Comparison of ENCODE assay signal across 1 cellular context in the genomic region with DNA sequence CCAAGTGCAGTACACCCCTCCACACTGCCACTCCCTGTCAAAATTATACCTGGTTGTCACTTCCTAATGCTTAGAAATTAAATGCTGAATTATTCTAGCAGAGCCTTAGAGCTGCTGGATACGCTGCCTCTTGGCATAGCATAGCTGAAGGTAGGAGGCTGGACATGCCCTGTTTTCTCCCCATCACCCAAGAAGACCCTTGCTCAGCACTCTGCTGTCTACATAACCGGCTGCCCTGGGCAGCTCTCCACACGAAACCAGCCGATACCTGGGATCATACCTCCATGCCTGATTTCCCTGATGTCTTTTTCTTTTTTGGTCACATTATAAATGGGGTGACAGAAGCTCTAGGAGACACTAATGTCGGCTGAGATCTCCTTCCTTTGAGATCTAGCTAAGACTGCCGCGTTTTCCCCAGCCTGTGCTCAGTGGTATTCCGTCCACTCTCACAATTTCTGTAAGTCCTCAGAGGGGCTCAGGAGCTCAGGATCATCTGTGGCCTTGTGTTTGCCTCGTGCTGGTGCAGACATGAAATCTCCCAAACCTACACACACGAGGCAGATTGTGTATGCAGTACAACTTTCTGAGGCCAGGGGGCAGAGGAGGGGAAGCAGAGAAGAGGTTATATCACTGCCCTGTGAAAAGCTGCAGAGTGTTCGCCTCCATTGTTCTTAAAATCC.
TF ChIP-seq lines count a peak whose summit lies in the region.

No MANE protein-coding gene starts in this region.

TF ChIP-seq in K562, 482 proteins besides CTCF, POLR2A, EP300 and RAD21 (continues in another document):
- TF ChIP-seq, protein P1, sequence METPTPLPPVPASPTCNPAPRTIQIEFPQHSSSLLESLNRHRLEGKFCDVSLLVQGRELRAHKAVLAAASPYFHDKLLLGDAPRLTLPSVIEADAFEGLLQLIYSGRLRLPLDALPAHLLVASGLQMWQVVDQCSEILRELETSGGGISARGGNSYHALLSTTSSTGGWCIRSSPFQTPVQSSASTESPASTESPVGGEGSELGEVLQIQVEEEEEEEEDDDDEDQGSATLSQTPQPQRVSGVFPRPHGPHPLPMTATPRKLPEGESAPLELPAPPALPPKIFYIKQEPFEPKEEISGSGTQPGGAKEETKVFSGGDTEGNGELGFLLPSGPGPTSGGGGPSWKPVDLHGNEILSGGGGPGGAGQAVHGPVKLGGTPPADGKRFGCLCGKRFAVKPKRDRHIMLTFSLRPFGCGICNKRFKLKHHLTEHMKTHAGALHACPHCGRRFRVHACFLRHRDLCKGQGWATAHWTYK (CRISPR knock-in tag; IDR thresholded peaks at IDR 0.05) = no peak
- TF ChIP-seq KLF1 (tag; IDR thresholded peaks at IDR 0.05) (no peak), ZFP36 (IDR thresholded peaks at IDR 0.05; ENCODE audit: low read depth, low read length, partially characterized antibody) (no peak), DMBX1 (CRISPR knock-in tag; IDR thresholded peaks at IDR 0.05; ENCODE audit: borderline replicate concordance) (peak; percentile 62; the same call in 1 of the 2 replicates), MTF1 (CRISPR knock-in tag; IDR thresholded peaks at IDR 0.05; ENCODE audit: borderline replicate concordance) (no peak), ZNF282 (CRISPR knock-in tag; IDR thresholded peaks at IDR 0.05) (no peak), ZNF140 (CRISPR knock-in tag; IDR thresholded peaks at IDR 0.05) (no peak), NFIC (IDR thresholded peaks at IDR 0.05) (no peak), JUND (IDR thresholded peaks at IDR 0.05; ENCODE audit: borderline replicate concordance, low read depth, low read length) (0 out of 2 replicates have a peak, but pooled peaks have one; percentile 30), JUND (tag; IDR thresholded peaks at IDR 0.05; ENCODE audit: borderline replicate concordance, low read depth, low read length) (no peak; the same call in 2 of the 3 replicates), LCOR (CRISPR knock-in tag; IDR thresholded peaks at IDR 0.05) (peak; percentile 56; the same call in 1 of the 2 replicates), NFE2 (IDR thresholded peaks at IDR 0.05; ENCODE audit: low read depth) (no peak), MAZ (CRISPR knock-in tag; conservative IDR thresholded peaks at IDR 0.05 in 1 of 2, IDR thresholded peaks at IDR 0.05 in 1 of 2) (0 out of 4 replicates have a peak, but pooled peaks of 1 of the 2 experiments have one; percentile 32), EP400 (IDR thresholded peaks at IDR 0.05) (no peak), NR4A1 (CRISPR knock-in tag; IDR thresholded peaks at IDR 0.05) (no peak), NR4A1 (tag; IDR thresholded peaks at IDR 0.05) (0 out of 2 replicates have a peak, but pooled peaks have one; percentile 63), SNIP1 (IDR thresholded peaks at IDR 0.05; ENCODE audit: low read depth) (no peak), FOXK1 (CRISPR knock-in tag; IDR thresholded peaks at IDR 0.05; ENCODE audit: borderline replicate concordance) (no peak), NCOA4 (IDR thresholded peaks at IDR 0.05; ENCODE audit: partially characterized antibody) (no peak), HDAC8 (tag; IDR thresholded peaks at IDR 0.05) (0 out of 2 replicates have a peak, but pooled peaks have one; percentile 35), SAFB (IDR thresholded peaks at IDR 0.05; ENCODE audit: borderline replicate concordance, low read depth, low read length) (no peak), TAF1 (IDR thresholded peaks at IDR 0.05; ENCODE audit: control insufficient read depth, extremely low read depth, insufficient read depth, low read length, severe bottlenecking) (no peak), L3MBTL2 (IDR thresholded peaks at IDR 0.05) (peak; percentile 96), ZFX (CRISPR knock-in tag; IDR thresholded peaks at IDR 0.05) (peak; percentile 56), MIER1 (IDR thresholded peaks at IDR 0.05; ENCODE audit: low read depth) (no peak)
- TF ChIP-seq, protein P2, sequence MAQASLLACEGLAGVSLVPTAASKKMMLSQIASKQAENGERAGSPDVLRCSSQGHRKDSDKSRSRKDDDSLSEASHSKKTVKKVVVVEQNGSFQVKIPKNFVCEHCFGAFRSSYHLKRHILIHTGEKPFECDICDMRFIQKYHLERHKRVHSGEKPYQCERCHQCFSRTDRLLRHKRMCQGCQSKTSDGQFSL (CRISPR knock-in tag; IDR thresholded peaks at IDR 0.05) = no peak
- TF ChIP-seq, protein P2 (tag; IDR thresholded peaks at IDR 0.05) = no peak
- TF ChIP-seq, protein P3, sequence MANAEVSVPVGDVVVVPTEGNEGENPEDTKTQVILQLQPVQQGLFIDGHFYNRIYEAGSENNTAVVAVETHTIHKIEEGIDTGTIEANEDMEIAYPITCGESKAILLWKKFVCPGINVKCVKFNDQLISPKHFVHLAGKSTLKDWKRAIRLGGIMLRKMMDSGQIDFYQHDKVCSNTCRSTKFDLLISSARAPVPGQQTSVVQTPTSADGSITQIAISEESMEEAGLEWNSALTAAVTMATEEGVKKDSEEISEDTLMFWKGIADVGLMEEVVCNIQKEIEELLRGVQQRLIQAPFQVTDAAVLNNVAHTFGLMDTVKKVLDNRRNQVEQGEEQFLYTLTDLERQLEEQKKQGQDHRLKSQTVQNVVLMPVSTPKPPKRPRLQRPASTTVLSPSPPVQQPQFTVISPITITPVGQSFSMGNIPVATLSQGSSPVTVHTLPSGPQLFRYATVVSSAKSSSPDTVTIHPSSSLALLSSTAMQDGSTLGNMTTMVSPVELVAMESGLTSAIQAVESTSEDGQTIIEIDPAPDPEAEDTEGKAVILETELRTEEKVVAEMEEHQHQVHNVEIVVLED (CRISPR knock-in tag; IDR thresholded peaks at IDR 0.05) = no peak
- TF ChIP-seq, protein P4, sequence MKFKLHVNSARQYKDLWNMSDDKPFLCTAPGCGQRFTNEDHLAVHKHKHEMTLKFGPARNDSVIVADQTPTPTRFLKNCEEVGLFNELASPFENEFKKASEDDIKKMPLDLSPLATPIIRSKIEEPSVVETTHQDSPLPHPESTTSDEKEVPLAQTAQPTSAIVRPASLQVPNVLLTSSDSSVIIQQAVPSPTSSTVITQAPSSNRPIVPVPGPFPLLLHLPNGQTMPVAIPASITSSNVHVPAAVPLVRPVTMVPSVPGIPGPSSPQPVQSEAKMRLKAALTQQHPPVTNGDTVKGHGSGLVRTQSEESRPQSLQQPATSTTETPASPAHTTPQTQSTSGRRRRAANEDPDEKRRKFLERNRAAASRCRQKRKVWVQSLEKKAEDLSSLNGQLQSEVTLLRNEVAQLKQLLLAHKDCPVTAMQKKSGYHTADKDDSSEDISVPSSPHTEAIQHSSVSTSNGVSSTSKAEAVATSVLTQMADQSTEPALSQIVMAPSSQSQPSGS (CRISPR knock-in tag; IDR thresholded peaks at IDR 0.05) = no peak
- TF ChIP-seq, protein P5, sequence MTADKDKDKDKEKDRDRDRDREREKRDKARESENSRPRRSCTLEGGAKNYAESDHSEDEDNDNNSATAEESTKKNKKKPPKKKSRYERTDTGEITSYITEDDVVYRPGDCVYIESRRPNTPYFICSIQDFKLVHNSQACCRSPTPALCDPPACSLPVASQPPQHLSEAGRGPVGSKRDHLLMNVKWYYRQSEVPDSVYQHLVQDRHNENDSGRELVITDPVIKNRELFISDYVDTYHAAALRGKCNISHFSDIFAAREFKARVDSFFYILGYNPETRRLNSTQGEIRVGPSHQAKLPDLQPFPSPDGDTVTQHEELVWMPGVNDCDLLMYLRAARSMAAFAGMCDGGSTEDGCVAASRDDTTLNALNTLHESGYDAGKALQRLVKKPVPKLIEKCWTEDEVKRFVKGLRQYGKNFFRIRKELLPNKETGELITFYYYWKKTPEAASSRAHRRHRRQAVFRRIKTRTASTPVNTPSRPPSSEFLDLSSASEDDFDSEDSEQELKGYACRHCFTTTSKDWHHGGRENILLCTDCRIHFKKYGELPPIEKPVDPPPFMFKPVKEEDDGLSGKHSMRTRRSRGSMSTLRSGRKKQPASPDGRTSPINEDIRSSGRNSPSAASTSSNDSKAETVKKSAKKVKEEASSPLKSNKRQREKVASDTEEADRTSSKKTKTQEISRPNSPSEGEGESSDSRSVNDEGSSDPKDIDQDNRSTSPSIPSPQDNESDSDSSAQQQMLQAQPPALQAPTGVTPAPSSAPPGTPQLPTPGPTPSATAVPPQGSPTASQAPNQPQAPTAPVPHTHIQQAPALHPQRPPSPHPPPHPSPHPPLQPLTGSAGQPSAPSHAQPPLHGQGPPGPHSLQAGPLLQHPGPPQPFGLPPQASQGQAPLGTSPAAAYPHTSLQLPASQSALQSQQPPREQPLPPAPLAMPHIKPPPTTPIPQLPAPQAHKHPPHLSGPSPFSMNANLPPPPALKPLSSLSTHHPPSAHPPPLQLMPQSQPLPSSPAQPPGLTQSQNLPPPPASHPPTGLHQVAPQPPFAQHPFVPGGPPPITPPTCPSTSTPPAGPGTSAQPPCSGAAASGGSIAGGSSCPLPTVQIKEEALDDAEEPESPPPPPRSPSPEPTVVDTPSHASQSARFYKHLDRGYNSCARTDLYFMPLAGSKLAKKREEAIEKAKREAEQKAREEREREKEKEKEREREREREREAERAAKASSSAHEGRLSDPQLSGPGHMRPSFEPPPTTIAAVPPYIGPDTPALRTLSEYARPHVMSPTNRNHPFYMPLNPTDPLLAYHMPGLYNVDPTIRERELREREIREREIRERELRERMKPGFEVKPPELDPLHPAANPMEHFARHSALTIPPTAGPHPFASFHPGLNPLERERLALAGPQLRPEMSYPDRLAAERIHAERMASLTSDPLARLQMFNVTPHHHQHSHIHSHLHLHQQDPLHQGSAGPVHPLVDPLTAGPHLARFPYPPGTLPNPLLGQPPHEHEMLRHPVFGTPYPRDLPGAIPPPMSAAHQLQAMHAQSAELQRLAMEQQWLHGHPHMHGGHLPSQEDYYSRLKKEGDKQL (CRISPR knock-in tag; IDR thresholded peaks at IDR 0.05; ENCODE audit: borderline replicate concordance) = no peak
- TF ChIP-seq, protein P6, sequence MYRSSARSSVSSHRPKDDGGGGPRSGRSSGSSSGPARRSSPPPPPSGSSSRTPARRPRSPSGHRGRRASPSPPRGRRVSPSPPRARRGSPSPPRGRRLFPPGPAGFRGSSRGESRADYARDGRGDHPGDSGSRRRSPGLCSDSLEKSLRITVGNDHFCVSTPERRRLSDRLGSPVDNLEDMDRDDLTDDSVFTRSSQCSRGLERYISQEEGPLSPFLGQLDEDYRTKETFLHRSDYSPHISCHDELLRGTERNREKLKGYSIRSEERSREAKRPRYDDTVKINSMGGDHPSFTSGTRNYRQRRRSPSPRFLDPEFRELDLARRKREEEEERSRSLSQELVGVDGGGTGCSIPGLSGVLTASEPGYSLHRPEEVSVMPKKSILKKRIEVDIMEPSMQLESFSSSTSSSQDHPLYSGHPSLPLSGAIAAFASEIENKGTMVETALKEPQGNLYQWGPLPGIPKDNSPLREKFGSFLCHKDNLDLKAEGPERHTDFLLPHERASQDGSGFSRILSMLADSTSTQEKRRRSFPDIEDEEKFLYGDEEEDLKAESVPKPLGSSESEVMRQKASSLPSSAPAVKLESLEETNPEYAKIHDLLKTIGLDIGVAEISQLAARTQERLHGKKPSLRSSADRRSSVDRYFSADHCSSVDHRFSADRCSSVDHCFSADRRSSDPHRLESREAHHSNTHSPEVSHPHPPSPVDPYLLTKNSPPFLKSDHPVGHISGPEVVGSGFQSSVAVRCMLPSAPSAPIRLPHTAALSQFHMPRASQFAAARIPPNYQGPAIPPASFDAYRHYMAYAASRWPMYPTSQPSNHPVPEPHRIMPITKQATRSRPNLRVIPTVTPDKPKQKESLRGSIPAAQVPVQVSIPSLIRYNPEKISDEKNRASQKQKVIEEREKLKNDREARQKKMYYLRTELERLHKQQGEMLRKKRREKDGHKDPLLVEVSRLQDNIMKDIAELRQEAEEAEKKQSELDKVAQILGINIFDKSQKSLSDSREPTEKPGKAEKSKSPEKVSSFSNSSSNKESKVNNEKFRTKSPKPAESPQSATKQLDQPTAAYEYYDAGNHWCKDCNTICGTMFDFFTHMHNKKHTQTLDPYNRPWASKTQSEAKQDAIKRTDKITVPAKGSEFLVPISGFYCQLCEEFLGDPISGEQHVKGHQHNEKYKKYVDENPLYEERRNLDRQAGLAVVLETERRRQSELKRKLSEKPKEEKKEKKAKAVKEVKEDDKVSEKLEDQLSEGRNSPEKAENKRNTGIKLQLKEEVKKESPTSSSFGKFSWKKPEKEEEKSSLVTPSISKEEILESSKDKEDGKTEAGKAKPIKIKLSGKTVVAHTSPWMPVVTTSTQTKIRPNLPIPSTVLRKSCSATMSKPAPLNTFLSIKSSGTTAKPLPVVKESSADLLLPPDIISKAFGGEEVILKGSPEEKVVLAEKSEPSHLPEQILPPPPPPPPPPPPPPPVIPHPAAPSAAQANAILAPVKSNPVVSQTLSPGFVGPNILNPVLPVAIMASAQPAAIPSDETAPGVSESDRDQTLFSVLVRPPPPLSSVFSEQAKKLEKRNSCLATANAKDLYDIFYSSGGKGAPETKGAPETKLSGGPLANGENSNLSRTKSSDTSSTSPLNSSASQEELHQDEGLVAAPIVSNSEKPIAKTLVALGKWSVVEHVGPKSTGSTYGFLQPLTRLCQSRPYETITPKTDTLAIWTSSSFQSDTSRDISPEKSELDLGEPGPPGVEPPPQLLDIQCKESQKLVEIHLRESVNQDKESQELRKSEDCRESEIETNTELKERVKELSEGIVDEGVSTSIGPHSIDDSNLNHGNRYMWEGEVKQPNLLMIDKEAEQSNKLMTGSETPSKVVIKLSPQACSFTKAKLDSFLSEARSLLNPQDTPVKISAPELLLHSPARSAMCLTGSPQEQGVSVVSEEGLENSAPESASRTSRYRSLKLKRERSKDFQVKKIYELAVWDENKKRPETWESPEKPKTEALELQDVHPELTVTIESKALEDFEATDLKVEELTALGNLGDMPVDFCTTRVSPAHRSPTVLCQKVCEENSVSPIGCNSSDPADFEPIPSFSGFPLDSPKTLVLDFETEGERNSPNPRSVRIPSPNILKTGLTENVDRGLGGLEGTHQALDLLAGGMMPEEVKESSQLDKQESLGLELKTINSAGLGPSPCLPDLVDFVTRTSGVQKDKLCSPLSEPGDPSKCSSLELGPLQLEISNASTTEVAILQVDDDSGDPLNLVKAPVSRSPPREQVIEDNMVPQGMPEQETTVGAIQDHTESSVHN (IDR thresholded peaks at IDR 0.05; ENCODE audit: borderline replicate concordance in 1 of 2, low read depth in 1 of 2) = no peak
